Comparison of ENCODE assay signal across 9 cellular contexts in genomic region chr10:4242561-4243035, GRCh38.
DNase-seq lines count a peak whose midpoint lies in the region; ATAC-seq and TF ChIP-seq lines count a peak whose summit lies in the region.
"Had no signal": no experiment of that assay in that cellular context is flagged by ENCODE, and none has a peak within 500 bp of the region (broad histone marks: within the 10 kb centered on the region; RNA-seq: fewer than 3 reads in every experiment).

No MANE protein-coding gene starts in this region.

- H3K9me2 ChIP-seq in GM23248 (ENCODE audit: insufficient read depth): no peaks in the 10 kb centered on the region

- no peak for TF ChIP-seq CTCF in WI38 (IDR thresholded peaks at IDR 0.05; ENCODE audit: low read depth, low read length)
- TF ChIP-seq CTCF in retinal pigment epithelial cell (conservative IDR thresholded peaks at IDR 0.05; ENCODE audit: low read depth, low read length): no peak

- 0% methylated on average over 2 of the region's 2 CpGs for WGBS in GM23248 (ENCODE audit: low coverage in 1 of 2, low lambda C conversion rate in 2 of 2, missing lambda C conversion rate in 2 of 2), 2 experiments

- H3K27me3 Mint-ChIP-seq in activated T-helper 1 cell treated with anti-CD3 and anti-CD28 coated beads, Interleukin-12 subunit alpha, Interleukin-12 subunit beta, Interleukin-2, Interleukin-4 antibody, amounts not matched to agents 30 ng/mL and 10 ng/mL and 1 ng/mL, durations not matched to agents 14 hours and 24 hours and 36 hours (ENCODE audit: insufficient read depth): peaks cover 2% of the 10 kb centered on the region

- H3K4me2 ChIP-seq in GM23248 (ENCODE audit: unreplicated experiment): peak overlapping the region; percentile 92

- no peak overlapping the region for H3K4me3 Mint-ChIP-seq in activated T-helper 1 cell treated with anti-CD3 and anti-CD28 coated beads, Interleukin-12 subunit alpha, Interleukin-12 subunit beta, Interleukin-2, Interleukin-4 antibody, amounts not matched to agents 30 ng/mL and 10 ng/mL and 1 ng/mL, durations not matched to agents 14 hours and 24 hours and 36 hours
- H3K4me3 Mint-ChIP-seq: dendritic cell treated with granulocyte-macrophage colony-stimulating factor and Interleukin-4, amounts not matched to agents 40 ng/mL and 50 ng/mL, for 4 days had no signal

- no peaks in the 10 kb centered on the region for H3K27me3 ChIP-seq in GM23248 (replicated peaks; ENCODE audit: insufficient read depth)

- H4K20me1 ChIP-seq in GM23248 (ENCODE audit: insufficient read depth): no peaks in the 10 kb centered on the region

- DNase-seq in GM23248 (peak; percentile 81), glomerular visceral epithelial cell (ENCODE audit: extremely low spot score) (peak; percentile 89), retinal pigment epithelial cell (ENCODE audit: low read depth) (peak; percentile 74), GM19238 (ENCODE audit: insufficient read length, low spot score) (no peak), NCI-H526 treated with DMSO at 0.1 percent for 48 hours (lab: John Stamatoyannopoulos, UW) (no peak)
- DNase-seq in activated T-helper 1 cell treated with anti-CD3 and anti-CD28 coated beads, Interleukin-12 subunit alpha, Interleukin-12 subunit beta, Interleukin-2, Interleukin-4 antibody, amounts not matched to agents 30 ng/mL and 10 ng/mL and 1 ng/mL, durations not matched to agents 14 hours and 24 hours and 36 hours (ENCODE audit: low spot score): no peak

- H3K79me2 ChIP-seq in GM23248 (ENCODE audit: insufficient read depth): no peaks in the 10 kb centered on the region

- no peak overlapping the region for H3K27ac Mint-ChIP-seq in activated T-helper 1 cell treated with anti-CD3 and anti-CD28 coated beads, Interleukin-12 subunit alpha, Interleukin-12 subunit beta, Interleukin-2, Interleukin-4 antibody, amounts not matched to agents 30 ng/mL and 10 ng/mL and 1 ng/mL, durations not matched to agents 14 hours and 24 hours and 36 hours
- H3K27ac Mint-ChIP-seq: dendritic cell treated with granulocyte-macrophage colony-stimulating factor and Interleukin-4, amounts not matched to agents 40 ng/mL and 50 ng/mL, for 4 days had no signal

- H3K9me3 ChIP-seq in GM23248 (ENCODE audit: low read depth): no peaks in the 10 kb centered on the region

- no peaks in the 10 kb centered on the region for H3K36me3 ChIP-seq in GM23248 (ENCODE audit: low read depth)

- peaks cover 1% of the 10 kb centered on the region for H3K36me3 Mint-ChIP-seq in activated T-helper 1 cell treated with anti-CD3 and anti-CD28 coated beads, Interleukin-12 subunit alpha, Interleukin-12 subunit beta, Interleukin-2, Interleukin-4 antibody, amounts not matched to agents 30 ng/mL and 10 ng/mL and 1 ng/mL, durations not matched to agents 14 hours and 24 hours and 36 hours (ENCODE audit: low read depth)

- H3K9ac ChIP-seq in GM23248: peak overlapping the region; percentile 95

- no peaks in the 10 kb centered on the region for H3K9me3 Mint-ChIP-seq in activated T-helper 1 cell treated with anti-CD3 and anti-CD28 coated beads, Interleukin-12 subunit alpha, Interleukin-12 subunit beta, Interleukin-2, Interleukin-4 antibody, amounts not matched to agents 30 ng/mL and 10 ng/mL and 1 ng/mL, durations not matched to agents 14 hours and 24 hours and 36 hours

- H3K27ac ChIP-seq in GM23248: peak overlapping the region; percentile 99

- H3K4me3 ChIP-seq in GM23248 (peak overlapping the region; percentile 74), WI38 (ENCODE audit: low read depth, low read length) (peak overlapping the region; percentile 53), retinal pigment epithelial cell (ENCODE audit: low read length) (peak overlapping the region; percentile 32)

- peaks cover 77% of the 10 kb centered on the region for H3F3A ChIP-seq in GM23248 (ENCODE audit: insufficient read depth)

- ATAC-seq in HG03139 (IDR thresholded peaks at IDR 0.05; ENCODE audit: unreplicated experiment): no peak

- in situ Hi-C loops in GM23248 (cut with MboI): loop anchor here (10.0 to 25.0 kb wide), 3 partner anchors 458 to 1005 kb away; partner anchors contain the start of gene KLF6

- intact Hi-C loops in activated T-helper 1 cell treated with anti-CD3 and anti-CD28 coated beads, Interleukin-12 subunit alpha, Interleukin-12 subunit beta, Interleukin-2, Interleukin-4 antibody, amounts not matched to agents 30 ng/mL and 10 ng/mL and 1 ng/mL, durations not matched to agents 14 hours and 24 hours and 36 hours (cut with micrococcal nuclease): loop anchor here (1.0 to 10.0 kb wide), 4 partner anchors 112 to 1015 kb away; no protein-coding TSS in a partner anchor

- no peak overlapping the region for H2AFZ ChIP-seq in GM23248

- H3K4me1 Mint-ChIP-seq in activated T-helper 1 cell treated with anti-CD3 and anti-CD28 coated beads, Interleukin-12 subunit alpha, Interleukin-12 subunit beta, Interleukin-2, Interleukin-4 antibody, amounts not matched to agents 30 ng/mL and 10 ng/mL and 1 ng/mL, durations not matched to agents 14 hours and 24 hours and 36 hours (ENCODE audit: low read depth): peaks cover 47% of the 10 kb centered on the region

- peaks cover 74% of the 10 kb centered on the region for H3K4me1 ChIP-seq in GM23248 (ENCODE audit: insufficient read depth)

Comparison
In these comparisons a context has a peak if more than half of its experiments do, and no peak if none do; other contexts are left out.
1. DNase-seq: peak in GM23248 (single experiment), glomerular visceral epithelial cell (single experiment) and retinal pigment epithelial cell (single experiment); none in GM19238 (single experiment), NCI-H526 treated with DMSO at 0.1 percent for 48 hours (single experiment) and activated T-helper 1 cell treated with anti-CD3 and anti-CD28 coated beads, Interleukin-12 subunit alpha, Interleukin-12 subunit beta, Interleukin-2, Interleukin-4 antibody, amounts not matched to agents 30 ng/mL and 10 ng/mL and 1 ng/mL, durations not matched to agents 14 hours and 24 hours and 36 hours (single experiment).
2. Peak in every context shown above with its lines, with median percentiles within 50 percentile points of each other: H3K4me3 ChIP-seq.